ENCODE assay signal across 1 cellular context in the genomic region with DNA sequence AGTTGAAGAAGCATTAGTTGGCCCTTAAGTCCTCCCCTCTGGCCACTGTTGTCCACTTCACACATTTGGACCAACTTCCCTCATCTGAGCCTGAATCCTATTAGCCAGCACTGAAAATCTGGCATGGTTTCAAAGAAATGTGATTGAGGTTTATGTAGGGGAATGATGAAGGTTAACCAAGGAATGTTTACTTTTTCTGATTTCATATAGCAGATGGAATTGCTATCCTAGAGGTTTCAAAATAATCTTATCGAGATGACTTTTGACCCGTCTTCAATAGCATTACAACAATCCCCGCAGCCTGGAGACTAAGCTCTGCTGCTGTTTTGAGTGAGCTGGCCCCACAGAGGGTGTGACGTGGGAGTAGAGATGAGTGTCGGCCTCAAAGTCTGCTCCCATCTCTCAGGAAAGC.
TF ChIP-seq lines count a peak whose summit lies in the region.

No MANE protein-coding gene starts in this region.

TF ChIP-seq in HEK293, 187 proteins besides CTCF, POLR2A, EP300 and RAD21 (continued from another document):
- TF ChIP-seq, protein P1, sequence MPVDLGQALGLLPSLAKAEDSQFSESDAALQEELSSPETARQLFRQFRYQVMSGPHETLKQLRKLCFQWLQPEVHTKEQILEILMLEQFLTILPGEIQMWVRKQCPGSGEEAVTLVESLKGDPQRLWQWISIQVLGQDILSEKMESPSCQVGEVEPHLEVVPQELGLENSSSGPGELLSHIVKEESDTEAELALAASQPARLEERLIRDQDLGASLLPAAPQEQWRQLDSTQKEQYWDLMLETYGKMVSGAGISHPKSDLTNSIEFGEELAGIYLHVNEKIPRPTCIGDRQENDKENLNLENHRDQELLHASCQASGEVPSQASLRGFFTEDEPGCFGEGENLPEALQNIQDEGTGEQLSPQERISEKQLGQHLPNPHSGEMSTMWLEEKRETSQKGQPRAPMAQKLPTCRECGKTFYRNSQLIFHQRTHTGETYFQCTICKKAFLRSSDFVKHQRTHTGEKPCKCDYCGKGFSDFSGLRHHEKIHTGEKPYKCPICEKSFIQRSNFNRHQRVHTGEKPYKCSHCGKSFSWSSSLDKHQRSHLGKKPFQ (tag by site-specific recombination; IDR thresholded peaks at IDR 0.05), result 0 out of 2 replicates have a peak, but pooled peaks have one; percentile 16
- TF ChIP-seq, protein P2, sequence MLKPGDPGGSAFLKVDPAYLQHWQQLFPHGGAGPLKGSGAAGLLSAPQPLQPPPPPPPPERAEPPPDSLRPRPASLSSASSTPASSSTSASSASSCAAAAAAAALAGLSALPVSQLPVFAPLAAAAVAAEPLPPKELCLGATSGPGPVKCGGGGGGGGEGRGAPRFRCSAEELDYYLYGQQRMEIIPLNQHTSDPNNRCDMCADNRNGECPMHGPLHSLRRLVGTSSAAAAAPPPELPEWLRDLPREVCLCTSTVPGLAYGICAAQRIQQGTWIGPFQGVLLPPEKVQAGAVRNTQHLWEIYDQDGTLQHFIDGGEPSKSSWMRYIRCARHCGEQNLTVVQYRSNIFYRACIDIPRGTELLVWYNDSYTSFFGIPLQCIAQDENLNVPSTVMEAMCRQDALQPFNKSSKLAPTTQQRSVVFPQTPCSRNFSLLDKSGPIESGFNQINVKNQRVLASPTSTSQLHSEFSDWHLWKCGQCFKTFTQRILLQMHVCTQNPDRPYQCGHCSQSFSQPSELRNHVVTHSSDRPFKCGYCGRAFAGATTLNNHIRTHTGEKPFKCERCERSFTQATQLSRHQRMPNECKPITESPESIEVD (tag by site-specific recombination; IDR thresholded peaks at IDR 0.05), result peak; percentile 87
- TF ChIP-seq SETDB1 (IDR thresholded peaks at IDR 0.05; ENCODE audit: insufficient read length, low read length) (no peak), ZBTB1 (tag by site-specific recombination; IDR thresholded peaks at IDR 0.05) (no peak), ZNF692 (tag by site-specific recombination; IDR thresholded peaks at IDR 0.05) (peak; percentile 58), GFI1B (tag by site-specific recombination; IDR thresholded peaks at IDR 0.05) (peak; percentile 88), ZNF843 (tag by site-specific recombination; IDR thresholded peaks at IDR 0.05) (peak; percentile 46), ZNF248 (tag by site-specific recombination; IDR thresholded peaks at IDR 0.05) (no peak), ZNF341 (tag by site-specific recombination; IDR thresholded peaks at IDR 0.05; ENCODE audit: low read depth) (no peak), ZNF768 (tag by site-specific recombination; IDR thresholded peaks at IDR 0.05) (no peak), ZNF785 (tag by site-specific recombination; IDR thresholded peaks at IDR 0.05) (no peak), ZNF629 (tag by site-specific recombination; IDR thresholded peaks at IDR 0.05) (peak; percentile 75), ZNF324 (tag by site-specific recombination; IDR thresholded peaks at IDR 0.05) (no peak), ZNF513 (tag by site-specific recombination; IDR thresholded peaks at IDR 0.05) (no peak), FEZF1 (tag by site-specific recombination; IDR thresholded peaks at IDR 0.05) (peak; percentile 51)
- TF ChIP-seq, protein P3, sequence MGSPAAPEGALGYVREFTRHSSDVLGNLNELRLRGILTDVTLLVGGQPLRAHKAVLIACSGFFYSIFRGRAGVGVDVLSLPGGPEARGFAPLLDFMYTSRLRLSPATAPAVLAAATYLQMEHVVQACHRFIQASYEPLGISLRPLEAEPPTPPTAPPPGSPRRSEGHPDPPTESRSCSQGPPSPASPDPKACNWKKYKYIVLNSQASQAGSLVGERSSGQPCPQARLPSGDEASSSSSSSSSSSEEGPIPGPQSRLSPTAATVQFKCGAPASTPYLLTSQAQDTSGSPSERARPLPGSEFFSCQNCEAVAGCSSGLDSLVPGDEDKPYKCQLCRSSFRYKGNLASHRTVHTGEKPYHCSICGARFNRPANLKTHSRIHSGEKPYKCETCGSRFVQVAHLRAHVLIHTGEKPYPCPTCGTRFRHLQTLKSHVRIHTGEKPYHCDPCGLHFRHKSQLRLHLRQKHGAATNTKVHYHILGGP (tag by site-specific recombination; IDR thresholded peaks at IDR 0.05), result no peak
